17 cellular contexts compared by ENCODE assay signal in genomic region chr22:49768511-49768910, GRCh38. TPM values are rescaled to one million over a fixed set of nuclear protein-coding genes. Genes with fewer than 3 reads are reported as not detected.
DNase-seq lines count a peak whose midpoint lies in the region; ATAC-seq and TF ChIP-seq lines count a peak whose summit lies in the region.
"Had no signal": no experiment of that assay in that cellular context is flagged by ENCODE, and none has a peak within 500 bp of the region (broad histone marks: within the 10 kb centered on the region; RNA-seq: fewer than 3 reads in every experiment).

No MANE protein-coding gene starts in this region.

- no peak overlapping the region for H3K27ac ChIP-seq in RWPE2 (ENCODE audit: poor library complexity, severe bottlenecking)
- H3K27ac ChIP-seq in right lobe of liver: no peak overlapping the region
- H3K27ac ChIP-seq: A549 had no signal

- H3K27me3 ChIP-seq in RWPE2 (ENCODE audit: insufficient read depth, poor library complexity, severe bottlenecking): no peaks in the 10 kb centered on the region
- H3K27me3 ChIP-seq in right lobe of liver: no peaks in the 10 kb centered on the region
- H3K27me3 ChIP-seq: BLaER1 treated with 17β-estradiol and CSF1 and Interleukin-3, amounts not matched to agents 10 nM and 100 nM had no signal

- peak; percentile 19 for DNase-seq in activated T-cell treated with anti-CD3 and anti-CD28 coated beads, Interleukin-2, amount 50 U/mL, for 24 hours
- no peak for DNase-seq in activated T-cell treated with anti-CD3 and anti-CD28 coated beads, Interleukin-2, amount 50 U/mL, for 72 hours
- peak; percentile 15 for DNase-seq in RWPE2 (ENCODE audit: low spot score)
- peak; percentile 6 to 40 (median 23) for DNase-seq in right lobe of liver
- DNase-seq in sciatic nerve (ENCODE audit: low spot score): peak; percentile 57
- no peak for DNase-seq in islet precursor cell
- DNase-seq: activated CD4-positive, alpha-beta T cell treated with anti-CD3 and anti-CD28 coated beads for 1 hour; activated gamma-delta T cell; erythroblast; NCI-H1105; NCI-H2081 treated with DMSO at 0.1 percent for 48 hours; retina had no signal

- H3K27me3 Mint-ChIP-seq in activated T-cell treated with anti-CD3 and anti-CD28 coated beads, Interleukin-2, amount 50 U/mL, for 24 hours: no peaks in the 10 kb centered on the region
- no peaks in the 10 kb centered on the region for H3K27me3 Mint-ChIP-seq in activated T-cell treated with anti-CD3 and anti-CD28 coated beads, Interleukin-2, amount 50 U/mL, for 72 hours (ENCODE audit: low read depth)
- H3K27me3 Mint-ChIP-seq: central memory CD8-positive, alpha-beta T cell had no signal

- no peak for TF ChIP-seq POLR2A in right lobe of liver (IDR thresholded peaks at IDR 0.05)

- ATAC-seq in activated T-cell treated with anti-CD3 and anti-CD28 coated beads, Interleukin-2, amount 50 U/mL, for 72 hours (replicated peaks in 1 of 2): no peak
- ATAC-seq in RWPE2 (ENCODE audit: low read depth) (no peak), right lobe of liver (no peak), sciatic nerve (peak; percentile 35), HG03108 (IDR thresholded peaks at IDR 0.05; ENCODE audit: unreplicated experiment) (no peak), SK-N-SH treated with all-trans-retinoic acid at 6 μM for 48 hours (no peak)
- ATAC-seq: A549 had no signal

- H3K4me3 Mint-ChIP-seq in activated T-cell treated with anti-CD3 and anti-CD28 coated beads, Interleukin-2, amount 50 U/mL, for 24 hours: no peak overlapping the region
- H3K4me3 Mint-ChIP-seq in activated T-cell treated with anti-CD3 and anti-CD28 coated beads, Interleukin-2, amount 50 U/mL, for 72 hours: no peak overlapping the region
- H3K4me3 Mint-ChIP-seq: central memory CD8-positive, alpha-beta T cell had no signal

- H3K27ac Mint-ChIP-seq in activated T-cell treated with anti-CD3 and anti-CD28 coated beads, Interleukin-2, amount 50 U/mL, for 24 hours: no peak overlapping the region
- no peak overlapping the region for H3K27ac Mint-ChIP-seq in activated T-cell treated with anti-CD3 and anti-CD28 coated beads, Interleukin-2, amount 50 U/mL, for 72 hours

- 44% methylated on average over 2 of the region's 10 CpGs for WGBS in right lobe of liver (ENCODE audit: insufficient coverage, low coverage, low lambda C conversion rate, missing lambda C conversion rate)

- H3K4me3 ChIP-seq in RWPE2 (ENCODE audit: severe bottlenecking) (no peak overlapping the region), right lobe of liver (no peak overlapping the region)
- H3K4me3 ChIP-seq: A549; BLaER1 treated with 17β-estradiol and CSF1 and Interleukin-3, amounts not matched to agents 10 nM and 100 nM had no signal

- H3K9me3 Mint-ChIP-seq in activated T-cell treated with anti-CD3 and anti-CD28 coated beads, Interleukin-2, amount 50 U/mL, for 24 hours: peaks cover 6% of the 10 kb centered on the region
- peaks cover 5 to 7% of the 10 kb centered on the region in 2 donors for H3K9me3 Mint-ChIP-seq in activated T-cell treated with anti-CD3 and anti-CD28 coated beads, Interleukin-2, amount 50 U/mL, for 72 hours

- no peaks in the 10 kb centered on the region for H3K4me1 ChIP-seq in RWPE2 (ENCODE audit: insufficient read depth, poor library complexity, severe bottlenecking)
- H3K4me1 ChIP-seq in right lobe of liver: no peaks in the 10 kb centered on the region
- H3K4me1 ChIP-seq: A549 had no signal

- H3K36me3 ChIP-seq in RWPE2 (ENCODE audit: low read depth) (peaks cover 2% of the 10 kb centered on the region), right lobe of liver (peaks cover 0 to 11% (median 7%) of the 10 kb centered on the region in 4 donors)

- TF ChIP-seq CTCF in RWPE2 (IDR thresholded peaks at IDR 0.05; ENCODE audit: poor library complexity, severe bottlenecking) (no peak), right lobe of liver (IDR thresholded peaks at IDR 0.05) (no peak)

- H3K9me3 ChIP-seq in RWPE2 (ENCODE audit: severe bottlenecking) (peaks cover 3% of the 10 kb centered on the region), right lobe of liver (peaks cover 0 to 3% (median 0%) of the 10 kb centered on the region in 4 donors)
- H3K9me3 ChIP-seq: A549 had no signal

- intact Hi-C loops in right lobe of liver (cut with DNase I): loop anchor here (5.0 to 10.0 kb wide), 3 partner anchors 156 to 266 kb away; no protein-coding TSS in a partner anchor
- intact Hi-C loops in sciatic nerve (cut with DNase I): no loop called here

- peaks cover 19% of the 10 kb centered on the region for H3K36me3 Mint-ChIP-seq in activated T-cell treated with anti-CD3 and anti-CD28 coated beads, Interleukin-2, amount 50 U/mL, for 24 hours (ENCODE audit: low read depth)
- peaks cover 3 to 7% of the 10 kb centered on the region in 2 donors for H3K36me3 Mint-ChIP-seq in activated T-cell treated with anti-CD3 and anti-CD28 coated beads, Interleukin-2, amount 50 U/mL, for 72 hours (ENCODE audit: insufficient read depth in 2 of 2)

- peaks cover 10% of the 10 kb centered on the region for H3K4me1 Mint-ChIP-seq in activated T-cell treated with anti-CD3 and anti-CD28 coated beads, Interleukin-2, amount 50 U/mL, for 24 hours (ENCODE audit: low read depth)
- H3K4me1 Mint-ChIP-seq in activated T-cell treated with anti-CD3 and anti-CD28 coated beads, Interleukin-2, amount 50 U/mL, for 72 hours (ENCODE audit: low read depth): peaks cover 8% of the 10 kb centered on the region
- H3K4me1 Mint-ChIP-seq: central memory CD8-positive, alpha-beta T cell had no signal

TF ChIP-seq in SK-N-SH treated with all-trans-retinoic acid at 6 μM for 48 hours, 23 proteins besides CTCF, POLR2A, EP300 and RAD21:
- TF ChIP-seq CSRNP3 (CRISPR knock-in tag; IDR thresholded peaks at IDR 0.05) (no peak), ZNF70 (CRISPR knock-in tag; IDR thresholded peaks at IDR 0.05) (no peak), PPARA (CRISPR knock-in tag; IDR thresholded peaks at IDR 0.05; ENCODE audit: borderline replicate concordance) (no peak), ZNF8 (CRISPR knock-in tag; IDR thresholded peaks at IDR 0.05) (no peak), ZNF565 (CRISPR knock-in tag; conservative IDR thresholded peaks at IDR 0.05; ENCODE audit: low read depth) (no peak), ISL1 (CRISPR knock-in tag; IDR thresholded peaks at IDR 0.05) (no peak)

RNA-seq across cellular contexts. Expression of gene BRD1, which starts 59.2 kb away (rescaled TPM):
- total RNA-seq in activated T-cell treated with anti-CD3 and anti-CD28 coated beads, Interleukin-2, amount 50 U/mL, for 72 hours: 10 to 100 TPM; 42.3 to 43.4 TPM
- 10 to 100 TPM in 5 of 6 experiments, 1 to 10 TPM in 1; 9.3 to 17.8 (median 11.6) TPM for total RNA-seq in right lobe of liver
- 37.7 TPM for total RNA-seq in sciatic nerve

Comparison
In these comparisons a context has a peak if more than half of its experiments do, and no peak if none do; other contexts are left out.
1. DNase-seq: peak in activated T-cell treated with anti-CD3 and anti-CD28 coated beads, Interleukin-2, amount 50 U/mL, for 24 hours (single experiment), RWPE2 (single experiment), right lobe of liver (3 of 3) and sciatic nerve (single experiment); none in activated T-cell treated with anti-CD3 and anti-CD28 coated beads, Interleukin-2, amount 50 U/mL, for 72 hours (0 of 2) and islet precursor cell (single experiment).